8 cellular contexts compared by ENCODE assay signal in genomic region chr7:151341357-151342101, GRCh38. TPM values are rescaled to one million over a fixed set of nuclear protein-coding genes. Genes with fewer than 3 reads are reported as not detected.
DNase-seq lines count a peak whose midpoint lies in the region; ATAC-seq, FAIRE-seq and TF ChIP-seq lines count a peak whose summit lies in the region.

TSS of gene NUB1 (plus strand) at chr7:151341812. CDS start at chr7:151345350, 3,538 bp downstream.

- H3K9ac ChIP-seq in kidney (ENCODE audit: low read length in 2 of 2) = peak within 1 kb of the TSS; percentile 87 to 89

- peak within 1 kb of the TSS; percentile 76 for H3K4me3 Mint-ChIP-seq in activated CD4-positive, alpha-beta T cell treated with anti-CD3 and anti-CD28 coated beads for 36 hours

- H3K36me3 Mint-ChIP-seq in activated CD4-positive, alpha-beta T cell treated with anti-CD3 and anti-CD28 coated beads for 36 hours (ENCODE audit: low read depth) = peaks cover 17% of the 10 kb centered on the region

- peaks cover 6% of the 10 kb centered on the region for H3K9me3 Mint-ChIP-seq in activated CD4-positive, alpha-beta T cell treated with anti-CD3 and anti-CD28 coated beads for 36 hours (ENCODE audit: low read depth)

- ATAC-seq in GM18861 (IDR thresholded peaks at IDR 0.05; ENCODE audit: unreplicated experiment) (peak; percentile 25), HG03139 (IDR thresholded peaks at IDR 0.05; ENCODE audit: unreplicated experiment) (peak; percentile 49)
- peak; percentile 82 for ATAC-seq in activated CD4-positive, alpha-beta T cell treated with anti-CD3 and anti-CD28 coated beads for 36 hours

- POLR2A ChIA-PET in A673 (lab: Charles Lee; ENCODE audit: low non-redundant PET) = interaction anchor here (0.6 kb wide), 1 partner anchor 30 kb away, joined by 7 read pairs; no protein-coding TSS in a partner anchor
- POLR2A ChIA-PET in activated CD4-positive, alpha-beta T cell treated with anti-CD3 and anti-CD28 coated beads for 36 hours (lab: Charles Lee) = interaction anchor here (0.5 to 1.7 kb wide), 5 partner anchors 8 to 114 kb away, joined by 3 to 8 read pairs (median 3); partner anchors contain the start of gene ABCF2

- H3K4me3 ChIP-seq in A673 (ENCODE audit: low read depth, low read length, poor library complexity, severe bottlenecking) = peak within 1 kb of the TSS; percentile 93
- peak within 1 kb of the TSS; percentile 92 for H3K4me3 ChIP-seq in kidney (ENCODE audit: low read length in 2 of 2)

- H3K27me3 ChIP-seq in A673 (replicated peaks; ENCODE audit: insufficient read depth, low read depth, low read length, poor library complexity) = no peaks in the 10 kb centered on the region

- FAIRE-seq in kidney (lab: Jason Lieb, UNC) = no peak

- intact Hi-C loops in A673 (cut with micrococcal nuclease; ENCODE audit: unreplicated experiment) (no loop called here), kidney (cut with DNase I) (no loop called here)
- intact Hi-C loops in activated CD4-positive, alpha-beta T cell treated with anti-CD3 and anti-CD28 coated beads for 36 hours (cut with DNase I, micrococcal nuclease) = loop anchor here (1.0 to 10.0 kb wide), 11 partner anchors 9 to 1627 kb away; partner anchors contain the start of genes ABCB8 (in 1 of the 2), ABCF2 (in 1 of the 2), ACTR3C (in 1 of the 2) and GALNT11 (in 1 of the 2)

- DNase-seq in A673 (ENCODE audit: low spot score) (peak; percentile 89), NCI-H446 (lab: John Stamatoyannopoulos, UW) (peak; percentile 50 to 88), cerebellum (ENCODE audit: low spot score) (peak; percentile 96), kidney (peak; percentile 97)
- DNase-seq in activated CD4-positive, alpha-beta T cell treated with anti-CD3 and anti-CD28 coated beads for 36 hours = peak; percentile 96
- DNase-seq in stimulated activated CD4-positive, alpha-beta T cell treated with anti-CD3 and anti-CD28 coated beads, Interleukin-15, amount 100 ng/mL, for 1 hour (ENCODE audit: low read depth in 1 of 2, low spot score in 1 of 2) = peak; percentile 87 to 89

- H3K27ac ChIP-seq in A673 (ENCODE audit: low read depth, low read length, poor library complexity, severe bottlenecking) = peak within 1 kb of the TSS; percentile 54
- peak within 1 kb of the TSS; percentile 25 to 65 for H3K27ac ChIP-seq in kidney (ENCODE audit: low read depth in 2 of 2, low read length in 2 of 2)

- H3K4me1 ChIP-seq in A673 (ENCODE audit: insufficient read depth, low read length, poor library complexity, severe bottlenecking) = peaks cover 6% of the 10 kb centered on the region
- peaks cover 5 to 12% of the 10 kb centered on the region in 2 donors for H3K4me1 ChIP-seq in kidney (ENCODE audit: control insufficient read depth in 1 of 2, insufficient read depth in 1 of 2, low read depth in 1 of 2, low read length in 2 of 2)

- CTCF ChIA-PET in A673 (lab: Charles Lee) = interaction anchor here (0.6 to 1.4 kb wide), 2 partner anchors 26 to 67 kb away, joined by 3 to 4 read pairs; no protein-coding TSS in a partner anchor
- CTCF ChIA-PET in activated CD4-positive, alpha-beta T cell treated with anti-CD3 and anti-CD28 coated beads for 36 hours (lab: Charles Lee) = interaction anchor here (0.6 to 4.0 kb wide), 9 partner anchors 9 to 107 kb away, joined by 3 to 45 read pairs (median 7); no protein-coding TSS in a partner anchor

- H3K36me3 ChIP-seq in A673 (ENCODE audit: insufficient read depth, low read length, poor library complexity, severe bottlenecking) (peaks cover 14% of the 10 kb centered on the region), kidney (ENCODE audit: control insufficient read depth in 1 of 2, insufficient read depth in 2 of 2, low read length in 2 of 2) (peaks cover 6 to 8% of the 10 kb centered on the region in 2 donors)

- no peaks in the 10 kb centered on the region for H3K9me3 ChIP-seq in A673 (ENCODE audit: low read depth, low read length, poor library complexity, severe bottlenecking)
- no peaks in the 10 kb centered on the region for H3K9me3 ChIP-seq in kidney (ENCODE audit: control insufficient read depth in 1 of 2, low read length in 2 of 2)

- no peak for TF ChIP-seq CTCF in A673 (conservative IDR thresholded peaks at IDR 0.05; ENCODE audit: low read depth, low read length)
- TF ChIP-seq CTCF in kidney (IDR thresholded peaks at IDR 0.05; ENCODE audit: borderline replicate concordance, extremely low read depth, insufficient read depth) = peak; percentile 5

- peaks cover 46% of the 10 kb centered on the region for H3K4me1 Mint-ChIP-seq in activated CD4-positive, alpha-beta T cell treated with anti-CD3 and anti-CD28 coated beads for 36 hours

- no TSS peak for BruUV-seq in A673 (replicated peaks; lab: Mats Ljungman, UMichigan)

- H3K27ac Mint-ChIP-seq in activated CD4-positive, alpha-beta T cell treated with anti-CD3 and anti-CD28 coated beads for 36 hours = peak within 1 kb of the TSS; percentile 78

- H3K27me3 Mint-ChIP-seq in activated CD4-positive, alpha-beta T cell treated with anti-CD3 and anti-CD28 coated beads for 36 hours = no peaks in the 10 kb centered on the region

RNA-seq across cellular contexts. Expression of gene NUB1, which starts in this region (rescaled TPM):
- 36.9 and 39.4 TPM in 2 replicates for total RNA-seq in A673 (2021)
- 10 to 100 TPM; 51.4 to 70.4 TPM for total RNA-seq in activated CD4-positive, alpha-beta T cell treated with anti-CD3 and anti-CD28 coated beads for 36 hours
- 29.6 TPM for total RNA-seq in cerebellum
- 51.8 TPM for total RNA-seq in kidney
- polyA plus RNA-seq in kidney (ENCODE audit: insufficient read depth, low read depth, low replicate concordance) = 32.7 TPM

Comparison
In these comparisons a context has a peak if more than half of its experiments do, and no peak if none do; other contexts are left out.
1. Peak in every context shown above with its lines: DNase-seq, ATAC-seq, H3K4me3 ChIP-seq and H3K27ac ChIP-seq.
2. ATAC-seq: peak in every context shown above with its lines; median percentile 82 in activated CD4-positive, alpha-beta T cell treated with anti-CD3 and anti-CD28 coated beads for 36 hours; 49 in HG03139; 25 in GM18861.
3. intact Hi-C loops: an anchor here in activated CD4-positive, alpha-beta T cell treated with anti-CD3 and anti-CD28 coated beads for 36 hours (1.0 to 10.0 kb wide); none called in A673 and kidney.